ENCODE assay signal across 1 cellular context in the genomic region with DNA sequence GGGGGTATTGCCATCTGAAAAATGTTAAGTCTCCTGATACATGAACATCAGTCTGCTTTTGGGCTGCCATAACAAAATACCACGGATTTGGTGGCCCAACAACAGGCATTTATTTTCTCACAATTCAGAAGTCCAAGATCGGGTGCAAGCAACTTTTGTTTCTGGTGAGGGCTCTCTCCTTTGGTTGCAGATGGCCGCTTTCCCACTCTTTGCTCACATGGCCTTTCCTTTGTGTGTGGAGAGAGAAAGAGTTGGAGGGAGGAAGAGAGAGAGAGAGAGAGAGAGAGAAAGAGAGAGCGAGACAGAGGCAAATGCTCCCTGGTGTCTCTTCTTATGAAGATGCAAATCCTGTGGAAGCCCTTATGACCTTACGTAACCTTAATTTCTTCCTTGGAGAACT.
TF ChIP-seq lines count a peak whose summit lies in the region.

No MANE protein-coding gene starts in this region.

TF ChIP-seq in GM23338, 12 proteins besides CTCF, POLR2A, EP300 and RAD21 (continued from another document):
- TF ChIP-seq, protein P1, sequence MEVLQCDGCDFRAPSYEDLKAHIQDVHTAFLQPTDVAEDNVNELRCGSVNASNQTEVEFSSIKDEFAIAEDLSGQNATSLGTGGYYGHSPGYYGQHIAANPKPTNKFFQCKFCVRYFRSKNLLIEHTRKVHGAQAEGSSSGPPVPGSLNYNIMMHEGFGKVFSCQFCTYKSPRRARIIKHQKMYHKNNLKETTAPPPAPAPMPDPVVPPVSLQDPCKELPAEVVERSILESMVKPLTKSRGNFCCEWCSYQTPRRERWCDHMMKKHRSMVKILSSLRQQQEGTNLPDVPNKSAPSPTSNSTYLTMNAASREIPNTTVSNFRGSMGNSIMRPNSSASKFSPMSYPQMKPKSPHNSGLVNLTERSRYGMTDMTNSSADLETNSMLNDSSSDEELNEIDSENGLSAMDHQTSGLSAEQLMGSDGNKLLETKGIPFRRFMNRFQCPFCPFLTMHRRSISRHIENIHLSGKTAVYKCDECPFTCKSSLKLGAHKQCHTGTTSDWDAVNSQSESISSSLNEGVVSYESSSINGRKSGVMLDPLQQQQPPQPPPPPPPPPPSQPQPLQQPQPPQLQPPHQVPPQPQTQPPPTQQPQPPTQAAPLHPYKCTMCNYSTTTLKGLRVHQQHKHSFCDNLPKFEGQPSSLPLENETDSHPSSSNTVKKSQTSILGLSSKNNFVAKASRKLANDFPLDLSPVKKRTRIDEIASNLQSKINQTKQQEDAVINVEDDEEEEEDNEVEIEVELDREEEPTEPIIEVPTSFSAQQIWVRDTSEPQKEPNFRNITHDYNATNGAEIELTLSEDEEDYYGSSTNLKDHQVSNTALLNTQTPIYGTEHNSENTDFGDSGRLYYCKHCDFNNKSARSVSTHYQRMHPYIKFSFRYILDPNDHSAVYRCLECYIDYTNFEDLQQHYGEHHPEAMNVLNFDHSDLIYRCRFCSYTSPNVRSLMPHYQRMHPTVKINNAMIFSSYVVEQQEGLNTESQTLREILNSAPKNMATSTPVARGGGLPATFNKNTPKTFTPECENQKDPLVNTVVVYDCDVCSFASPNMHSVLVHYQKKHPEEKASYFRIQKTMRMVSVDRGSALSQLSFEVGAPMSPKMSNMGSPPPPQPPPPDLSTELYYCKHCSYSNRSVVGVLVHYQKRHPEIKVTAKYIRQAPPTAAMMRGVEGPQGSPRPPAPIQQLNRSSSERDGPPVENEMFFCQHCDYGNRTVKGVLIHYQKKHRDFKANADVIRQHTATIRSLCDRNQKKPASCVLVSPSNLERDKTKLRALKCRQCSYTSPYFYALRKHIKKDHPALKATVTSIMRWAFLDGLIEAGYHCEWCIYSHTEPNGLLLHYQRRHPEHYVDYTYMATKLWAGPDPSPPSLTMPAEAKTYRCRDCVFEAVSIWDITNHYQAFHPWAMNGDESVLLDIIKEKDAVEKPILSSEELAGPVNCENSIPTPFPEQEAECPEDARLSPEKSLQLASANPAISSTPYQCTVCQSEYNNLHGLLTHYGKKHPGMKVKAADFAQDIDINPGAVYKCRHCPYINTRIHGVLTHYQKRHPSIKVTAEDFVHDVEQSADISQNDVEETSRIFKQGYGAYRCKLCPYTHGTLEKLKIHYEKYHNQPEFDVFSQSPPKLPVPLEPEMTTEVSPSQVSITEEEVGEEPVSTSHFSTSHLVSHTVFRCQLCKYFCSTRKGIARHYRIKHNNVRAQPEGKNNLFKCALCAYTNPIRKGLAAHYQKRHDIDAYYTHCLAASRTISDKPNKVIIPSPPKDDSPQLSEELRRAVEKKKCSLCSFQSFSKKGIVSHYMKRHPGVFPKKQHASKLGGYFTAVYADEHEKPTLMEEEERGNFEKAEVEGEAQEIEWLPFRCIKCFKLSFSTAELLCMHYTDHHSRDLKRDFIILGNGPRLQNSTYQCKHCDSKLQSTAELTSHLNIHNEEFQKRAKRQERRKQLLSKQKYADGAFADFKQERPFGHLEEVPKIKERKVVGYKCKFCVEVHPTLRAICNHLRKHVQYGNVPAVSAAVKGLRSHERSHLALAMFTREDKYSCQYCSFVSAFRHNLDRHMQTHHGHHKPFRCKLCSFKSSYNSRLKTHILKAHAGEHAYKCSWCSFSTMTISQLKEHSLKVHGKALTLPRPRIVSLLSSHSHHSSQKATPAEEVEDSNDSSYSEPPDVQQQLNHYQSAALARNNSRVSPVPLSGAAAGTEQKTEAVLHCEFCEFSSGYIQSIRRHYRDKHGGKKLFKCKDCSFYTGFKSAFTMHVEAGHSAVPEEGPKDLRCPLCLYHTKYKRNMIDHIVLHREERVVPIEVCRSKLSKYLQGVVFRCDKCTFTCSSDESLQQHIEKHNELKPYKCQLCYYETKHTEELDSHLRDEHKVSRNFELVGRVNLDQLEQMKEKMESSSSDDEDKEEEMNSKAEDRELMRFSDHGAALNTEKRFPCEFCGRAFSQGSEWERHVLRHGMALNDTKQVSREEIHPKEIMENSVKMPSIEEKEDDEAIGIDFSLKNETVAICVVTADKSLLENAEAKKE (CRISPR knock-in tag; IDR thresholded peaks at IDR 0.05), result no peak
- TF ChIP-seq STAT1 (IDR thresholded peaks at IDR 0.05; ENCODE audit: unreplicated experiment) (no peak), EZH2phosphoT487 (IDR thresholded peaks at IDR 0.05; ENCODE audit: unreplicated experiment) (no peak)
